8 cellular contexts compared by ENCODE assay signal in genomic region chr14:105419055-105419304, GRCh38. TPM values are rescaled to one million over a fixed set of nuclear protein-coding genes. Genes with fewer than 3 reads are reported as not detected.
A peak's percentile ranks its signal among the peaks of the same experiment; 100 is the strongest.
DNase-seq lines count a peak whose midpoint lies in the region; ATAC-seq and TF ChIP-seq lines count a peak whose summit lies in the region.

No MANE protein-coding gene starts in this region.

- DNase-seq in Karpas-422 (no peak), nephron progenitor cell (no peak), GM19238 (ENCODE audit: insufficient read length, low spot score) (no peak), NCI-H226 (no peak), ecto neural progenitor cell (ENCODE audit: low spot score) (no peak)

- no peak for TF ChIP-seq CTCF in nephron progenitor cell (IDR thresholded peaks at IDR 0.05)

- no peak for ATAC-seq in GM19467 (IDR thresholded peaks at IDR 0.05; ENCODE audit: unreplicated experiment)

- peak overlapping the region in 10 of 11 experiments; percentile 76 to 87 (median 84); a peak in 20 of 22 replicates for H3K27ac ChIP-seq in BLaER1 treated with 17β-estradiol and CSF1 and Interleukin-3, amounts not matched to agents 10 nM and 100 nM
- no peak overlapping the region for H3K27ac ChIP-seq in Karpas-422 (ENCODE audit: low read length)

- H3K27me3 ChIP-seq in BLaER1 treated with 17β-estradiol and CSF1 and Interleukin-3, amounts not matched to agents 10 nM and 100 nM = peaks cover 7 to 18% (median 11%) of the 10 kb centered on the region in 11 experiments
- no peaks in the 10 kb centered on the region for H3K27me3 ChIP-seq in Karpas-422 (ENCODE audit: low read length)

- peak overlapping the region; percentile 91 to 99 (median 97) for H3K4me2 ChIP-seq in BLaER1 treated with 17β-estradiol and CSF1 and Interleukin-3, amounts not matched to agents 10 nM and 100 nM
- H3K4me2 ChIP-seq in Karpas-422 (ENCODE audit: low read depth, low read length, poor library complexity, severe bottlenecking) = peak overlapping the region; percentile 94

- peaks cover 36 to 73% (median 63%) of the 10 kb centered on the region in 10 experiments for H3K4me1 ChIP-seq in BLaER1 treated with 17β-estradiol and CSF1 and Interleukin-3, amounts not matched to agents 10 nM and 100 nM
- peaks cover 35% of the 10 kb centered on the region for H3K4me1 ChIP-seq in Karpas-422 (ENCODE audit: low read length)

- intact Hi-C loops in dendritic cell treated with granulocyte-macrophage colony-stimulating factor and Interleukin-4, amounts not matched to agents 40 ng/mL and 50 ng/mL, for 4 days (cut with micrococcal nuclease) = no loop called here

- H3K36me3 ChIP-seq in BLaER1 treated with 17β-estradiol and CSF1 and Interleukin-3, amounts not matched to agents 10 nM and 100 nM = peaks cover 0 to 25% (median 10%) of the 10 kb centered on the region in 11 experiments; a peak in 15 of 22 replicates
- peaks cover 10% of the 10 kb centered on the region; the same call in 1 of the 2 replicates for H3K36me3 ChIP-seq in Karpas-422 (ENCODE audit: insufficient read depth, low read length)

- peaks cover 30% of the 10 kb centered on the region for H3K27me3 Mint-ChIP-seq in dendritic cell treated with granulocyte-macrophage colony-stimulating factor and Interleukin-4, amounts not matched to agents 40 ng/mL and 50 ng/mL, for 4 days
- peaks cover 13% of the 10 kb centered on the region for H3K27me3 Mint-ChIP-seq in nephron progenitor cell (ENCODE audit: low read depth, poor library complexity)

- peak overlapping the region; percentile 82 to 93 (median 87); a peak in 21 of 22 replicates for H3K9ac ChIP-seq in BLaER1 treated with 17β-estradiol and CSF1 and Interleukin-3, amounts not matched to agents 10 nM and 100 nM
- H3K9ac ChIP-seq in Karpas-422 (ENCODE audit: low read length) = peak overlapping the region; percentile 96

- no peaks in the 10 kb centered on the region for H3K9me3 ChIP-seq in BLaER1 treated with 17β-estradiol and CSF1 and Interleukin-3, amounts not matched to agents 10 nM and 100 nM (replicated peaks in 1 of 11)
- no peaks in the 10 kb centered on the region for H3K9me3 ChIP-seq in Karpas-422 (ENCODE audit: low read length)

- peaks cover 23% of the 10 kb centered on the region for H3K36me3 Mint-ChIP-seq in dendritic cell treated with granulocyte-macrophage colony-stimulating factor and Interleukin-4, amounts not matched to agents 40 ng/mL and 50 ng/mL, for 4 days (ENCODE audit: low read depth)
- peaks cover 25% of the 10 kb centered on the region for H3K36me3 Mint-ChIP-seq in nephron progenitor cell (ENCODE audit: low read depth)

- no peaks in the 10 kb centered on the region for H3K9me3 Mint-ChIP-seq in dendritic cell treated with granulocyte-macrophage colony-stimulating factor and Interleukin-4, amounts not matched to agents 40 ng/mL and 50 ng/mL, for 4 days
- peaks cover 8% of the 10 kb centered on the region for H3K9me3 Mint-ChIP-seq in nephron progenitor cell

- H3K79me2 ChIP-seq in Karpas-422 (ENCODE audit: low read length) = peaks cover 42% of the 10 kb centered on the region

- H3K4me3 Mint-ChIP-seq in dendritic cell treated with granulocyte-macrophage colony-stimulating factor and Interleukin-4, amounts not matched to agents 40 ng/mL and 50 ng/mL, for 4 days = peak overlapping the region; percentile 74
- H3K4me3 Mint-ChIP-seq in nephron progenitor cell = peak overlapping the region; percentile 77

- H3K4me3 ChIP-seq in BLaER1 treated with 17β-estradiol and CSF1 and Interleukin-3, amounts not matched to agents 10 nM and 100 nM = peak overlapping the region; percentile 62 to 79 (median 70)
- peak overlapping the region; percentile 89 for H3K4me3 ChIP-seq in Karpas-422 (ENCODE audit: low read length)

- H3K9me2 ChIP-seq in Karpas-422 (replicated peaks; ENCODE audit: insufficient read depth, low read length) = no peaks in the 10 kb centered on the region

- H4K20me1 ChIP-seq in BLaER1 treated with 17β-estradiol and CSF1 and Interleukin-3, amounts not matched to agents 10 nM and 100 nM = peaks cover 32 to 43% (median 36%) of the 10 kb centered on the region in 11 experiments; a peak in 21 of 22 replicates
- H4K20me1 ChIP-seq in Karpas-422 (ENCODE audit: insufficient read depth, low read depth, low read length) = peaks cover 32% of the 10 kb centered on the region

- H3K27ac Mint-ChIP-seq in dendritic cell treated with granulocyte-macrophage colony-stimulating factor and Interleukin-4, amounts not matched to agents 40 ng/mL and 50 ng/mL, for 4 days = peak overlapping the region; percentile 61
- H3K27ac Mint-ChIP-seq in nephron progenitor cell = no peak overlapping the region

- peak overlapping the region; percentile 97; the same call in 1 of the 2 replicates for H2AFZ ChIP-seq in Karpas-422 (ENCODE audit: low read length)

- H3K4me1 Mint-ChIP-seq in dendritic cell treated with granulocyte-macrophage colony-stimulating factor and Interleukin-4, amounts not matched to agents 40 ng/mL and 50 ng/mL, for 4 days (ENCODE audit: low read depth) = peaks cover 41% of the 10 kb centered on the region
- peaks cover 56% of the 10 kb centered on the region for H3K4me1 Mint-ChIP-seq in nephron progenitor cell

RNA-seq across cellular contexts. Expression of gene MTA1, which starts 0.6 kb away (rescaled TPM):
- 94.6 and 204 TPM in 2 replicates for total RNA-seq in Karpas-422 (2014; rRNA removed; shearing (Covaris generic); ENCODE audit: low replicate concordance)

RNA-seq across cellular contexts. Expression of gene TEX22, which starts 20.6 kb away (rescaled TPM):
- total RNA-seq in Karpas-422 (2014; rRNA removed; shearing (Covaris generic); ENCODE audit: low replicate concordance) = 0.67 and 1.7 TPM in 2 replicates

RNA-seq across cellular contexts. Expression of gene CRIP2, which starts 55.6 kb away (rescaled TPM):
- total RNA-seq in Karpas-422 (2014; rRNA removed; shearing (Covaris generic); ENCODE audit: low replicate concordance) = 0.45 TPM in 1 of 2 replicates, not detected in the other
